In genomic region chr20:16864958-16865357, GRCh38 we compare ENCODE assay signal across 21 cellular contexts.
"Had no signal": no experiment of that assay in that cellular context is flagged by ENCODE, and none has a peak within 500 bp of the region (broad histone marks: within the 10 kb centered on the region; RNA-seq: fewer than 3 reads in every experiment).

No MANE protein-coding gene starts in this region.

- H3K4me1 ChIP-seq: ascending aorta, neural progenitor cell, parathyroid adenoma, right atrium auricular region, spleen, suprapubic skin, tibial artery had no signal

- H3K4me2 ChIP-seq: neural progenitor cell had no signal

- H3K9ac ChIP-seq: neural progenitor cell, parathyroid adenoma had no signal

- H3K27ac Mint-ChIP-seq: activated naive CD8-positive, alpha-beta T cell; naive thymus-derived CD4-positive, alpha-beta T cell; neural progenitor cell; T-helper 2 cell treated with Interferon-gamma antibody and Interleukin-4, amounts not matched to agents 5 μg/mL and 100 μg/mL, for 36 hours had no signal

- H3K9me3 ChIP-seq: ascending aorta, right atrium auricular region, suprapubic skin, tibial artery had no signal

- H3K4me1 Mint-ChIP-seq: naive thymus-derived CD4-positive, alpha-beta T cell; neural progenitor cell had no signal

- H3K79me2 ChIP-seq: parathyroid adenoma had no signal

- H3K27me3 ChIP-seq: ascending aorta, neural progenitor cell, right atrium auricular region, spleen, suprapubic skin, tibial artery had no signal

- ATAC-seq: naive thymus-derived CD4-positive, alpha-beta T cell had no signal

- H2AFZ ChIP-seq: neural progenitor cell, parathyroid adenoma had no signal

- H3K36me3 ChIP-seq: ascending aorta, neural progenitor cell, right atrium auricular region, spleen, suprapubic skin, tibial artery had no signal

- H3K27ac ChIP-seq: ascending aorta, neural progenitor cell, parathyroid adenoma, right atrium auricular region, suprapubic skin, tibial artery had no signal

- H3K36me3 Mint-ChIP-seq: activated naive CD8-positive, alpha-beta T cell; naive thymus-derived CD4-positive, alpha-beta T cell; neural progenitor cell had no signal

- H3K4me3 ChIP-seq: ascending aorta, lung, neural progenitor cell, right atrium auricular region, spleen, suprapubic skin, tibial artery had no signal

- H3K4me3 Mint-ChIP-seq: activated naive CD8-positive, alpha-beta T cell; naive thymus-derived CD4-positive, alpha-beta T cell; neural progenitor cell; T-helper 2 cell treated with Interferon-gamma antibody and Interleukin-4, amounts not matched to agents 5 μg/mL and 100 μg/mL, for 36 hours had no signal

- DNase-seq: activated CD4-positive, alpha-beta T cell treated with anti-CD3 and anti-CD28 coated beads for 4 hours; activated CD4-positive, alpha-beta T cell treated with anti-CD3 and anti-CD28 coated beads, Interleukin-2, amount 50 U/mL, for 48 hours; activated CD8-positive, alpha-beta memory T cell treated with anti-CD3 and anti-CD28 coated beads for 24 hours; activated effector memory CD4-positive, alpha-beta T cell treated with Interleukin-2 at 50 U/mL for 16 hours; activated naive CD4-positive, alpha-beta T cell treated with Interleukin-2 at 50 U/mL for 16 hours; foreskin fibroblast; head of caudate nucleus; naive thymus-derived CD4-positive, alpha-beta T cell; occipital lobe; spleen; stimulated activated naive CD4-positive, alpha-beta T cell; T-helper 1 cell; tibial artery had no signal

- H3K9me3 Mint-ChIP-seq: neural progenitor cell; T-helper 2 cell treated with Interferon-gamma antibody and Interleukin-4, amounts not matched to agents 5 μg/mL and 100 μg/mL, for 36 hours had no signal

- H3K27me3 Mint-ChIP-seq: activated naive CD8-positive, alpha-beta T cell had no signal
